1 cellular context compared by ENCODE assay signal in the genomic region with DNA sequence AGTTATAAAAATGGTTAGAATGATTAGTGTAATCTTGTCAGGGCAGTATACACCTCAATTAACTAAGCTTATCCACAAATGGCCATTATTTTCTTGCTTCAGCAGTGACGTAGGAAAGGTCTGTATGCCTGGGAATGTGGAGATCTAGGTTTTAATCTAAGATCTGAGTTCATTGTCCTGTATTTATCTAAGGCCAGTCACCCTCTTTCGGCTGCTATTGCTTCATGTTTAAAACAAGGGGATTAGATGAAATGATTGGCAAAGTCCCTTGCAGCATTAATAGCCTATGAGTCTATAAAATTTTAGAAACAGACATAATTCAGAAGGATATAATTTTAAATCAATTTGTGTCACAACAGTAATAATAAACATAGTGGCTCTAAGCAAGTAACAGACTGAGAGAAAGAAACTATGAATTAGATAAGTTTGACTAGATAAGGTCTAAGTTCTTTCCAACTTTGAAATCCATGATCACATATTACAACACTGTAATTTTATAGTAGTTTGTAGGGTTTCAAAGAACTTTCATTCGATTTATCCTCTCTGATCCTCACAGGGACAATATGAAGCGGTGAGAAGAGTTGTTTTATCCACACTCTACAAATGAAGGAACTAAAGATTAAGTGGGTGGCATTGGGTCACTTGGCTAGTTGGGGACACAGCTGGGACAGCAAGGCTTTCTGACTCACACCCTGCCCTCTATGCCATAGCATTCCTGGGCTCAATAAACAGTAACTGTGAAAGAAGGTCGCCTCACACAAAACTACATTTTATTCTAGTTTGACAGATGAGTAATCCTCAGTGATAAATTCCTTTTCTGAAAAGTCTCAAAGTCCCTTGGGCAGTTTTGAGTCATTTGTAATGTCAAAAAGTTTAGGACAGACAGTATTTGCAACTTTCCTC.
TF ChIP-seq lines count a peak whose summit lies in the region.

No MANE protein-coding gene starts in this region.

TF ChIP-seq in A549, 52 proteins besides CTCF, POLR2A, EP300 and RAD21 (continued from another document):
- peak; percentile 35 to 76; a peak in 3 of 5 replicates for TF ChIP-seq JUN (IDR thresholded peaks at IDR 0.05)
- TF ChIP-seq, protein P1, sequence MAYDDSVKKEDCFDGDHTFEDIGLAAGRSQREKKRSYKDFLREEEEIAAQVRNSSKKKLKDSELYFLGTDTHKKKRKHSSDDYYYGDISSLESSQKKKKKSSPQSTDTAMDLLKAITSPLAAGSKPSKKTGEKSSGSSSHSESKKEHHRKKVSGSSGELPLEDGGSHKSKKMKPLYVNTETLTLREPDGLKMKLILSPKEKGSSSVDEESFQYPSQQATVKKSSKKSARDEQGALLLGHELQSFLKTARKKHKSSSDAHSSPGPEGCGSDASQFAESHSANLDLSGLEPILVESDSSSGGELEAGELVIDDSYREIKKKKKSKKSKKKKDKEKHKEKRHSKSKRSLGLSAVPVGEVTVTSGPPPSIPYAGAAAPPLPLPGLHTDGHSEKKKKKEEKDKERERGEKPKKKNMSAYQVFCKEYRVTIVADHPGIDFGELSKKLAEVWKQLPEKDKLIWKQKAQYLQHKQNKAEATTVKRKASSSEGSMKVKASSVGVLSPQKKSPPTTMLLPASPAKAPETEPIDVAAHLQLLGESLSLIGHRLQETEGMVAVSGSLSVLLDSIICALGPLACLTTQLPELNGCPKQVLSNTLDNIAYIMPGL (CRISPR knock-in tag; IDR thresholded peaks at IDR 0.05; ENCODE audit: borderline replicate concordance) = no peak
- no peak for TF ChIP-seq ZC3H11A (IDR thresholded peaks at IDR 0.05)
- TF ChIP-seq BHLHE40 (IDR thresholded peaks at IDR 0.05; ENCODE audit: low read depth, low read length) = no peak
- TF ChIP-seq HOXB13 (CRISPR knock-in tag; IDR thresholded peaks at IDR 0.05; ENCODE audit: low read depth) = no peak
- no peak for TF ChIP-seq POLR2AphosphoS2 (conservative IDR thresholded peaks at IDR 0.05; ENCODE audit: low read length)
- TF ChIP-seq, protein P2, sequence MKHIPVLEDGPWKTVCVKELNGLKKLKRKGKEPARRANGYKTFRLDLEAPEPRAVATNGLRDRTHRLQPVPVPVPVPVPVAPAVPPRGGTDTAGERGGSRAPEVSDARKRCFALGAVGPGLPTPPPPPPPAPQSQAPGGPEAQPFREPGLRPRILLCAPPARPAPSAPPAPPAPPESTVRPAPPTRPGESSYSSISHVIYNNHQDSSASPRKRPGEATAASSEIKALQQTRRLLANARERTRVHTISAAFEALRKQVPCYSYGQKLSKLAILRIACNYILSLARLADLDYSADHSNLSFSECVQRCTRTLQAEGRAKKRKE (CRISPR knock-in tag; IDR thresholded peaks at IDR 0.05; ENCODE audit: low read depth) = no peak
- TF ChIP-seq KDM1A (IDR thresholded peaks at IDR 0.05; ENCODE audit: low read depth) = no peak
- no peak for TF ChIP-seq TP53 (CRISPR knock-in tag; IDR thresholded peaks at IDR 0.05)
- TF ChIP-seq FOXS1 (CRISPR knock-in tag; IDR thresholded peaks at IDR 0.05) = no peak
- no peak for TF ChIP-seq RCOR1 (IDR thresholded peaks at IDR 0.05; ENCODE audit: low read depth, low read length)
- peak; percentile 96 for TF ChIP-seq GATA3 (IDR thresholded peaks at IDR 0.05; ENCODE audit: borderline replicate concordance)
- TF ChIP-seq NR3C1 (IDR thresholded peaks at IDR 0.05) = no peak
- no peak for TF ChIP-seq CHD4 (IDR thresholded peaks at IDR 0.05; ENCODE audit: borderline replicate concordance)
- peak; percentile 73 for TF ChIP-seq HOXB5 (CRISPR knock-in tag; IDR thresholded peaks at IDR 0.05)
- TF ChIP-seq RARB (CRISPR knock-in tag; IDR thresholded peaks at IDR 0.05) = no peak
- no peak for TF ChIP-seq SMC3 (IDR thresholded peaks at IDR 0.05)
- no peak for TF ChIP-seq CBX8 (IDR thresholded peaks at IDR 0.05)
- TF ChIP-seq MYC (IDR thresholded peaks at IDR 0.05; ENCODE audit: borderline replicate concordance, low read length) = no peak
- peak; percentile 76 for TF ChIP-seq JUNB (IDR thresholded peaks at IDR 0.05)
- TF ChIP-seq, protein P3, sequence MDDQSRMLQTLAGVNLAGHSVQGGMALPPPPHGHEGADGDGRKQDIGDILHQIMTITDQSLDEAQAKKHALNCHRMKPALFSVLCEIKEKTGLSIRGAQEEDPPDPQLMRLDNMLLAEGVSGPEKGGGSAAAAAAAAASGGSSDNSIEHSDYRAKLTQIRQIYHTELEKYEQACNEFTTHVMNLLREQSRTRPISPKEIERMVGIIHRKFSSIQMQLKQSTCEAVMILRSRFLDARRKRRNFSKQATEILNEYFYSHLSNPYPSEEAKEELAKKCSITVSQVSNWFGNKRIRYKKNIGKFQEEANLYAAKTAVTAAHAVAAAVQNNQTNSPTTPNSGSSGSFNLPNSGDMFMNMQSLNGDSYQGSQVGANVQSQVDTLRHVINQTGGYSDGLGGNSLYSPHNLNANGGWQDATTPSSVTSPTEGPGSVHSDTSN (IDR thresholded peaks at IDR 0.05) = peak; percentile 81
- TF ChIP-seq CEBPB (IDR thresholded peaks at IDR 0.05) = peak; percentile 84 to 97
- TF ChIP-seq MAFK (IDR thresholded peaks at IDR 0.05; ENCODE audit: partially characterized antibody) = no peak
- TF ChIP-seq ZFP36 (IDR thresholded peaks at IDR 0.05; ENCODE audit: borderline replicate concordance, partially characterized antibody) = no peak
- no peak for TF ChIP-seq HDAC2 (IDR thresholded peaks at IDR 0.05)
- TF ChIP-seq ZNF302 (CRISPR knock-in tag; IDR thresholded peaks at IDR 0.05) = no peak
- TF ChIP-seq FOSL2 (IDR thresholded peaks at IDR 0.05) = peak; percentile 81
- peak; percentile 91 for TF ChIP-seq FOSL2 (CRISPR knock-in tag; IDR thresholded peaks at IDR 0.05)
- TF ChIP-seq, protein P4, sequence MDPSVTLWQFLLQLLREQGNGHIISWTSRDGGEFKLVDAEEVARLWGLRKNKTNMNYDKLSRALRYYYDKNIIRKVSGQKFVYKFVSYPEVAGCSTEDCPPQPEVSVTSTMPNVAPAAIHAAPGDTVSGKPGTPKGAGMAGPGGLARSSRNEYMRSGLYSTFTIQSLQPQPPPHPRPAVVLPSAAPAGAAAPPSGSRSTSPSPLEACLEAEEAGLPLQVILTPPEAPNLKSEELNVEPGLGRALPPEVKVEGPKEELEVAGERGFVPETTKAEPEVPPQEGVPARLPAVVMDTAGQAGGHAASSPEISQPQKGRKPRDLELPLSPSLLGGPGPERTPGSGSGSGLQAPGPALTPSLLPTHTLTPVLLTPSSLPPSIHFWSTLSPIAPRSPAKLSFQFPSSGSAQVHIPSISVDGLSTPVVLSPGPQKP (IDR thresholded peaks at IDR 0.05; ENCODE audit: low read depth, low read length) = no peak
- TF ChIP-seq, protein P5, sequence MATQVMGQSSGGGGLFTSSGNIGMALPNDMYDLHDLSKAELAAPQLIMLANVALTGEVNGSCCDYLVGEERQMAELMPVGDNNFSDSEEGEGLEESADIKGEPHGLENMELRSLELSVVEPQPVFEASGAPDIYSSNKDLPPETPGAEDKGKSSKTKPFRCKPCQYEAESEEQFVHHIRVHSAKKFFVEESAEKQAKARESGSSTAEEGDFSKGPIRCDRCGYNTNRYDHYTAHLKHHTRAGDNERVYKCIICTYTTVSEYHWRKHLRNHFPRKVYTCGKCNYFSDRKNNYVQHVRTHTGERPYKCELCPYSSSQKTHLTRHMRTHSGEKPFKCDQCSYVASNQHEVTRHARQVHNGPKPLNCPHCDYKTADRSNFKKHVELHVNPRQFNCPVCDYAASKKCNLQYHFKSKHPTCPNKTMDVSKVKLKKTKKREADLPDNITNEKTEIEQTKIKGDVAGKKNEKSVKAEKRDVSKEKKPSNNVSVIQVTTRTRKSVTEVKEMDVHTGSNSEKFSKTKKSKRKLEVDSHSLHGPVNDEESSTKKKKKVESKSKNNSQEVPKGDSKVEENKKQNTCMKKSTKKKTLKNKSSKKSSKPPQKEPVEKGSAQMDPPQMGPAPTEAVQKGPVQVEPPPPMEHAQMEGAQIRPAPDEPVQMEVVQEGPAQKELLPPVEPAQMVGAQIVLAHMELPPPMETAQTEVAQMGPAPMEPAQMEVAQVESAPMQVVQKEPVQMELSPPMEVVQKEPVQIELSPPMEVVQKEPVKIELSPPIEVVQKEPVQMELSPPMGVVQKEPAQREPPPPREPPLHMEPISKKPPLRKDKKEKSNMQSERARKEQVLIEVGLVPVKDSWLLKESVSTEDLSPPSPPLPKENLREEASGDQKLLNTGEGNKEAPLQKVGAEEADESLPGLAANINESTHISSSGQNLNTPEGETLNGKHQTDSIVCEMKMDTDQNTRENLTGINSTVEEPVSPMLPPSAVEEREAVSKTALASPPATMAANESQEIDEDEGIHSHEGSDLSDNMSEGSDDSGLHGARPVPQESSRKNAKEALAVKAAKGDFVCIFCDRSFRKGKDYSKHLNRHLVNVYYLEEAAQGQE (IDR thresholded peaks at IDR 0.05) = no peak
- no peak for TF ChIP-seq NFE2L2 (conservative IDR thresholded peaks at IDR 0.05; ENCODE audit: low read length)
- no peak for TF ChIP-seq ZSCAN20 (CRISPR knock-in tag; IDR thresholded peaks at IDR 0.05)
- no peak for TF ChIP-seq HOXA7 (CRISPR knock-in tag; IDR thresholded peaks at IDR 0.05)
- TF ChIP-seq MAZ (IDR thresholded peaks at IDR 0.05; ENCODE audit: borderline replicate concordance, low read depth, low read length) = no peak
- no peak for TF ChIP-seq NPAS2 (CRISPR knock-in tag; IDR thresholded peaks at IDR 0.05; ENCODE audit: borderline replicate concordance)
- TF ChIP-seq PHF8 (IDR thresholded peaks at IDR 0.05; ENCODE audit: borderline replicate concordance, low read depth) = no peak
